19 cellular contexts compared by ENCODE assay signal in genomic region chr3:58572013-58572633, GRCh38. TPM values are rescaled to one million over a fixed set of nuclear protein-coding genes. Genes with fewer than 3 reads are reported as not detected.
DNase-seq lines count a peak whose midpoint lies in the region; ATAC-seq and TF ChIP-seq lines count a peak whose summit lies in the region.
"Had no signal": no experiment of that assay in that cellular context is flagged by ENCODE, and none has a peak within 500 bp of the region (broad histone marks: within the 10 kb centered on the region; RNA-seq: fewer than 3 reads in every experiment).

No MANE protein-coding gene starts in this region.

- no peak overlapping the region for H3K4me2 ChIP-seq in Karpas-422 (ENCODE audit: low read depth, low read length, poor library complexity, severe bottlenecking)

- no peak for TF ChIP-seq CTCF in epithelial cell of esophagus (IDR thresholded peaks at IDR 0.05; ENCODE audit: insufficient read depth, low read depth, low read length, missing control alignments)
- TF ChIP-seq CTCF in vagina (IDR thresholded peaks at IDR 0.05) = no peak

- H3K27ac ChIP-seq in Karpas-422 (ENCODE audit: low read length) (no peak overlapping the region), vagina (no peak overlapping the region)
- H3K27ac ChIP-seq: body of pancreas, SK-N-MC had no signal

- H3K79me2 ChIP-seq in Karpas-422 (ENCODE audit: low read length) = no peaks in the 10 kb centered on the region

- DNase-seq in Karpas-422 = peak; percentile 52
- peak; percentile 23 for DNase-seq in RPMI7951 (ENCODE audit: low read depth)
- peak; percentile 38 for DNase-seq in epithelial cell of esophagus (ENCODE audit: low read depth)
- DNase-seq in renal cortical epithelial cell (ENCODE audit: low read depth) = peak; percentile 41
- no peak for DNase-seq in vagina (ENCODE audit: extremely low spot score in 2 of 2)
- DNase-seq in central memory CD4-positive, alpha-beta T cell = no peak
- DNase-seq: activated CD4-positive, alpha-beta T cell treated with anti-CD3 and anti-CD28 coated beads for 48 hours; activated naive CD4-positive, alpha-beta T cell treated with anti-CD3 and anti-CD28 coated beads, Interleukin-2, amount 50 U/mL, for 16 hours; body of pancreas; gastrocnemius medialis; KG1; NCI-H1105; NCI-H524; nucleus accumbens; T-helper 17 cell had no signal

- H2AFZ ChIP-seq in Karpas-422 (ENCODE audit: low read length) = no peak overlapping the region

- ATAC-seq in HG03460 (IDR thresholded peaks at IDR 0.05; ENCODE audit: unreplicated experiment) (no peak), GM19467 (IDR thresholded peaks at IDR 0.05; ENCODE audit: unreplicated experiment) (no peak)
- ATAC-seq: body of pancreas, gastrocnemius medialis, T-helper 17 cell had no signal

- H3K9me3 ChIP-seq in Karpas-422 (ENCODE audit: low read length) (no peaks in the 10 kb centered on the region), vagina (no peaks in the 10 kb centered on the region)
- H3K9me3 ChIP-seq: body of pancreas, gastrocnemius medialis had no signal

- H3K36me3 ChIP-seq in Karpas-422 (ENCODE audit: insufficient read depth, low read length) (no peaks in the 10 kb centered on the region), vagina (peaks cover 0 to 10% of the 10 kb centered on the region in 2 donors)
- H3K36me3 ChIP-seq: gastrocnemius medialis had no signal

- H3K9me2 ChIP-seq in Karpas-422 (replicated peaks; ENCODE audit: insufficient read depth, low read length) = no peaks in the 10 kb centered on the region

- no peaks in the 10 kb centered on the region for H3K27me3 ChIP-seq in Karpas-422 (ENCODE audit: low read length)
- no peaks in the 10 kb centered on the region for H3K27me3 ChIP-seq in vagina
- H3K27me3 ChIP-seq: body of pancreas, gastrocnemius medialis had no signal

- H4K20me1 ChIP-seq in Karpas-422 (ENCODE audit: insufficient read depth, low read depth, low read length) = no peaks in the 10 kb centered on the region

- H3K4me1 ChIP-seq in Karpas-422 (ENCODE audit: low read length) (peaks cover 6% of the 10 kb centered on the region), vagina (peaks cover 55% of the 10 kb centered on the region)
- H3K4me1 ChIP-seq: gastrocnemius medialis had no signal

- no peak overlapping the region for H3K9ac ChIP-seq in Karpas-422 (ENCODE audit: low read length)

- no peak for TF ChIP-seq POLR2A in vagina (IDR thresholded peaks at IDR 0.05)

- intact Hi-C loops in vagina (cut with DNase I) = no loop called here

- H3K4me3 ChIP-seq in Karpas-422 (ENCODE audit: low read length) (no peak overlapping the region), epithelial cell of esophagus (ENCODE audit: low read length) (no peak overlapping the region), vagina (no peak overlapping the region)
- H3K4me3 ChIP-seq: body of pancreas, gastrocnemius medialis, SK-N-MC had no signal

RNA-seq across cellular contexts. Expression of gene FAM107A, which starts 5.1 kb away (rescaled TPM):
- not detected in 2 replicates for total RNA-seq in Karpas-422 (2014; rRNA removed; shearing (Covaris generic); ENCODE audit: low replicate concordance)
- total RNA-seq in RPMI7951 (2014; rRNA removed; shearing (Covaris generic)) = not detected in 2 replicates
- 0.60 and 0.87 TPM in 2 replicates for total RNA-seq in renal cortical epithelial cell
- total RNA-seq in vagina = 88.6 TPM
- total RNA-seq: T-helper 17 cell had no signal

RNA-seq across cellular contexts. Expression of gene ACOX2, which starts 35.1 kb away (rescaled TPM):
- not detected in 2 replicates for total RNA-seq in Karpas-422 (2014; rRNA removed; shearing (Covaris generic); ENCODE audit: low replicate concordance)
- total RNA-seq in RPMI7951 (2014; rRNA removed; shearing (Covaris generic)) = 5.3 and 8.1 TPM in 2 replicates
- total RNA-seq in renal cortical epithelial cell = 0.75 TPM in 1 of 2 replicates, not detected in the other
- total RNA-seq in vagina = 24.8 TPM
- total RNA-seq: HT-29, T-helper 17 cell had no signal

Comparison
In these comparisons a context has a peak if more than half of its experiments do, and no peak if none do; other contexts are left out.
1. DNase-seq: peak in Karpas-422 (single experiment), RPMI7951 (single experiment), epithelial cell of esophagus (single experiment) and renal cortical epithelial cell (single experiment); none in vagina (0 of 2) and central memory CD4-positive, alpha-beta T cell (single experiment).
2. RNA of gene FAM107A, which starts 5.1 kb away (total RNA-seq): 88.6 TPM in vagina (single experiment); 0.60 to 0.87 TPM in renal cortical epithelial cell, not detected in Karpas-422 and not detected in RPMI7951; every median in the first group is over 10 times any median in the second.